18 cellular contexts compared by ENCODE assay signal in the genomic region with DNA sequence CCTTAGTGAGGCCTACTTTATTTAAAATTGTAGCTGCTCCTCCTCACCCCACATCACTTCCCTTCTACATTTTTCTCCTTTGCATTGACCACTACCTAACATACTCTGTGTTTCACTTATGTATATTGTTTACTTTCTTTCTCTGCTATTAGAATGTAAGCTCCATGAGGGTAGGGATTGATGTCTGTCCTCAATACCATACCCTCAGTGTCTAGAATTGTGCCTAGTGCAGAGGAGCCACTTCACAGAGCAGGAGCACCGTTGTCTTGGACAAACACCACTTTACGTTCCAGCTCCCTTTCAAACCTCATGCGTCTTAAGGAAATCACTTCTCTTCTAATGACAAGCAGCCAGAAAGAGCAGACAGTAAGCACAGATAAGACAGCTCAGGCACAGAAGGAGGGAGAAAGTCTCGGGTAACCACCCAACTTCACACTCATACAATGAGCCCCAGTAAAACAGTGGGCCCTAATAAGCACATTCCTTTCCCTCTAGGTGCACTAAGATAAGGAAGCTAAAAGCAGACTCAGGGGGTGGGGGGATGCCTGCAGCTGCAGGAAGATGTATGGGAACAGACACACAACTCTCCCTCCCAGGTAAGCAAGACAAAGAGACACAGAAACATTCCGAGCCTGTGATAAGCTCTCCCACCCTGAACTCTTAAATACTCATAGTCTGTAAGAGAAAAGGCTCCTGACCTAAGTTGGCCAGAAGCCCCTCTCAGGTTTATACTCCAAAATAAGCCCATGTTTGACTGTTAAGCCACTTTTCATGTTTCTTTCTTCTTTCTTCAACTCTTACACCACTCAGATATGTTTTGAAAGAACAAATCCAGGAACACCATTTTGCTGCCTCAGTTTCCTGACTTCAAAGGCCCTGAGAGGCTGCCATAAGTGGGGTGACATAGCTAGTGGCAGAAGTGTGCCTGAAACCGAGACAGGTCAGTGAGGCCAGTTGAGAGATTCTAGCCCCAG.
"Had no signal": no experiment of that assay in that cellular context is flagged by ENCODE, and none has a peak within 500 bp of the region (broad histone marks: within the 10 kb centered on the region; RNA-seq: fewer than 3 reads in every experiment).

No MANE protein-coding gene starts in this region.

- ATAC-seq: activated naive CD8-positive, alpha-beta T cell treated with anti-CD3 and anti-CD28 coated beads, Interleukin-2, amount 50 U/mL, for 24 hours; esophagus mucosa; gastrocnemius medialis; left ventricle myocardium superior; naive thymus-derived CD8-positive, alpha-beta T cell; psoas muscle; stimulated activated naive CD8-positive, alpha-beta T cell treated with anti-CD3 and anti-CD28 coated beads, Interleukin-15, Interleukin-2, amounts not matched to agents 100 U/mL and 50 U/mL, for 24 hours had no signal

- H3K27me3 ChIP-seq: gastrocnemius medialis, transverse colon had no signal

- H3K27ac ChIP-seq: coronary artery, gastrocnemius medialis, psoas muscle, transverse colon had no signal

- H3K36me3 ChIP-seq: gastrocnemius medialis, transverse colon had no signal

- H3K9me3 ChIP-seq: gastrocnemius medialis, psoas muscle, transverse colon had no signal

- DNase-seq: activated CD4-positive, alpha-beta memory T cell treated with anti-CD3 and anti-CD28 coated beads, Interleukin-2, amount 10 ng/mL, durations not matched to agents 7 days and 5 days; activated CD4-positive, alpha-beta T cell treated with anti-CD3 and anti-CD28 coated beads for 48 hours; activated CD4-positive, CD25-positive, alpha-beta regulatory T cell; activated naive CD4-positive, alpha-beta T cell treated with anti-CD3 and anti-CD28 coated beads, Interleukin-2, amount 10 ng/mL, durations not matched to agents 7 days and 5 days; activated naive CD8-positive, alpha-beta T cell treated with anti-CD3 and anti-CD28 coated beads, Interleukin-2, amount 50 U/mL, for 24 hours; activated T-cell treated with anti-CD3 and anti-CD28 coated beads, Interleukin-2, amount 50 U/mL, for 24 hours; anterior cingulate cortex; head of caudate nucleus; kidney glomerular epithelial cell; left ventricle myocardium superior; naive thymus-derived CD8-positive, alpha-beta T cell; psoas muscle; stimulated activated naive CD8-positive, alpha-beta T cell treated with anti-CD3 and anti-CD28 coated beads, Interleukin-15, Interleukin-2, amounts not matched to agents 100 U/mL and 50 U/mL, for 24 hours; T-helper 2 cell; transverse colon had no signal

- H3K4me3 ChIP-seq: coronary artery, gastrocnemius medialis, psoas muscle, transverse colon had no signal
